ENCODE assay signal across 10 cellular contexts in genomic region chr9:35909274-35909673, GRCh38. TPM values are rescaled to one million over a fixed set of nuclear protein-coding genes. Genes with fewer than 3 reads are reported as not detected.
DNase-seq lines count a peak whose midpoint lies in the region; ATAC-seq and TF ChIP-seq lines count a peak whose summit lies in the region.
"Had no signal": no experiment of that assay in that cellular context is flagged by ENCODE, and none has a peak within 500 bp of the region (broad histone marks: within the 10 kb centered on the region; RNA-seq: fewer than 3 reads in every experiment).

A gene with protein sequence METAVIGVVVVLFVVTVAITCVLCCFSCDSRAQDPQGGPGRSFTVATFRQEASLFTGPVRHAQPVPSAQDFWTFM (plus strand): TSS chr9:35909490. CDS start chr9:35910464, 974 bp downstream.

- DNase-seq in Caco-2 (no peak), left ventricle myocardium inferior (peak; percentile 46), gastrocnemius medialis (no peak), NCI-H1436 treated with DMSO at 0.1 percent for 48 hours (lab: John Stamatoyannopoulos, UW) (no peak)
- no peak for DNase-seq in stimulated activated naive CD8-positive, alpha-beta T cell treated with anti-CD3 and anti-CD28 coated beads, Interleukin-15, amount 100 ng/mL, for 72 hours
- DNase-seq: NCI-H526 had no signal

- H3K9me3 ChIP-seq in Caco-2 (no peaks in the 10 kb centered on the region), left ventricle myocardium inferior (replicated peaks) (no peaks in the 10 kb centered on the region), gastrocnemius medialis (no peaks in the 10 kb centered on the region)

- no peak for TF ChIP-seq POLR2A in gastrocnemius medialis (IDR thresholded peaks at IDR 0.05)

- H3K4me3 Mint-ChIP-seq in Caco-2 (ENCODE audit: unreplicated experiment): no peak within 1 kb of the TSS
- H3K4me3 Mint-ChIP-seq in stimulated activated naive CD8-positive, alpha-beta T cell treated with anti-CD3 and anti-CD28 coated beads, Interleukin-15, amount 100 ng/mL, for 72 hours: no peak within 1 kb of the TSS

- H3K27ac Mint-ChIP-seq in Caco-2 (ENCODE audit: unreplicated experiment): peak within 1 kb of the TSS; percentile 38
- no peak within 1 kb of the TSS for H3K27ac Mint-ChIP-seq in stimulated activated naive CD8-positive, alpha-beta T cell treated with anti-CD3 and anti-CD28 coated beads, Interleukin-15, amount 100 ng/mL, for 72 hours

- intact Hi-C loops in Caco-2 (cut with micrococcal nuclease; ENCODE audit: unreplicated experiment) (no loop called here), left ventricle myocardium inferior (cut with micrococcal nuclease) (loop anchor here (5.0 to 10.0 kb wide), 2 partner anchors 38 to 116 kb away; no protein-coding TSS in a partner anchor), gastrocnemius medialis (cut with DNase I; ENCODE audit: low total_unique reads) (no loop called here)

- H3K4me1 ChIP-seq in Caco-2 (peaks cover 34% of the 10 kb centered on the region), left ventricle myocardium inferior (peaks cover 87% of the 10 kb centered on the region), gastrocnemius medialis (peaks cover 41 to 47% of the 10 kb centered on the region in 2 donors)

- CTCF ChIA-PET in Caco-2 (lab: Charles Lee): no interaction called here

- TF ChIP-seq CTCF in Caco-2 (IDR thresholded peaks at IDR 0.05; ENCODE audit: insufficient read depth in 1 of 2, low read depth in 1 of 2, low read length in 1 of 2, severe bottlenecking in 1 of 2, unreplicated experiment in 1 of 2) (no peak), WI38 (IDR thresholded peaks at IDR 0.05; ENCODE audit: low read depth, low read length) (no peak), left ventricle myocardium inferior (IDR thresholded peaks at IDR 0.05; ENCODE audit: borderline replicate concordance) (no peak), gastrocnemius medialis (IDR thresholded peaks at IDR 0.05 in 4 of 5, conservative IDR thresholded peaks at IDR 0.05 in 1 of 5) (no peak)

- no peaks in the 10 kb centered on the region for H3K27me3 Mint-ChIP-seq in Caco-2 (ENCODE audit: insufficient read depth, unreplicated experiment)
- H3K27me3 Mint-ChIP-seq in stimulated activated naive CD8-positive, alpha-beta T cell treated with anti-CD3 and anti-CD28 coated beads, Interleukin-15, amount 100 ng/mL, for 72 hours: no peaks in the 10 kb centered on the region

- H3K27me3 ChIP-seq in Caco-2 (replicated peaks; ENCODE audit: control insufficient read depth, insufficient read depth, low read length) (no peaks in the 10 kb centered on the region), left ventricle myocardium inferior (ENCODE audit: low read depth) (no peaks in the 10 kb centered on the region), gastrocnemius medialis (no peaks in the 10 kb centered on the region)

- H3K27ac ChIP-seq in left ventricle myocardium inferior (replicated peaks) (peak within 1 kb of the TSS; percentile 98), gastrocnemius medialis (peak within 1 kb of the TSS; percentile 80 to 87 (median 84))

- no peaks in the 10 kb centered on the region for H3K36me3 Mint-ChIP-seq in Caco-2 (ENCODE audit: insufficient read depth, unreplicated experiment)

- no peaks in the 10 kb centered on the region for H3K36me3 ChIP-seq in Caco-2 (ENCODE audit: control insufficient read depth, insufficient read depth, low read length)
- no peaks in the 10 kb centered on the region for H3K36me3 ChIP-seq in left ventricle myocardium inferior
- no peaks in the 10 kb centered on the region for H3K36me3 ChIP-seq in gastrocnemius medialis

- H3K4me1 Mint-ChIP-seq in Caco-2 (ENCODE audit: low read depth, unreplicated experiment): no peaks in the 10 kb centered on the region
- H3K4me1 Mint-ChIP-seq in stimulated activated naive CD8-positive, alpha-beta T cell treated with anti-CD3 and anti-CD28 coated beads, Interleukin-15, amount 100 ng/mL, for 72 hours: peaks cover 66% of the 10 kb centered on the region

- in situ Hi-C loops in gastrocnemius medialis (cut with MboI; ENCODE audit: low sequenced_read_pairs in 4 of 4): loop anchor here in 1 of 4 donors (10.0 kb wide), 1 partner anchor 116 kb away; no protein-coding TSS in a partner anchor

- H3K9me3 Mint-ChIP-seq in Caco-2 (ENCODE audit: unreplicated experiment): no peaks in the 10 kb centered on the region
- no peaks in the 10 kb centered on the region for H3K9me3 Mint-ChIP-seq in stimulated activated naive CD8-positive, alpha-beta T cell treated with anti-CD3 and anti-CD28 coated beads, Interleukin-15, amount 100 ng/mL, for 72 hours

- ATAC-seq in gastrocnemius medialis (no peak), HG02852 (IDR thresholded peaks at IDR 0.05; ENCODE audit: unreplicated experiment) (no peak), GM19397 (IDR thresholded peaks at IDR 0.05; ENCODE audit: unreplicated experiment) (no peak)
- no peak for ATAC-seq in stimulated activated naive CD8-positive, alpha-beta T cell treated with anti-CD3 and anti-CD28 coated beads, Interleukin-15, amount 100 ng/mL, for 72 hours

- H3K4me3 ChIP-seq in Caco-2 (ENCODE audit: low read depth, low read length) (no peak within 1 kb of the TSS), WI38 (ENCODE audit: low read depth, low read length) (0 out of 2 replicates have a peak within 1 kb of the TSS, but pooled peaks have one; percentile 25), left ventricle myocardium inferior (peak within 1 kb of the TSS; percentile 67), gastrocnemius medialis (peak within 1 kb of the TSS; percentile 24 to 46 (median 38))

- POLR2A ChIA-PET in Caco-2 (lab: Charles Lee): no interaction called here

- BruUV-seq in Caco-2 (replicated peaks; lab: Mats Ljungman, UMichigan): no TSS peak

RNA-seq across cellular contexts. Expression of the gene that starts here (rescaled TPM):
- total RNA-seq in Caco-2 (2022): not detected in 2 replicates
- total RNA-seq in left ventricle myocardium inferior: 6.5 TPM
- 1 to 10 TPM; 1.3 to 4.4 (median 2.5) TPM for total RNA-seq in gastrocnemius medialis
- total RNA-seq: activated CD8-positive, alpha-beta memory T cell treated with anti-CD3 and anti-CD28 coated beads for 36 hours had no signal
